8 cellular contexts compared by ENCODE assay signal in the genomic region with DNA sequence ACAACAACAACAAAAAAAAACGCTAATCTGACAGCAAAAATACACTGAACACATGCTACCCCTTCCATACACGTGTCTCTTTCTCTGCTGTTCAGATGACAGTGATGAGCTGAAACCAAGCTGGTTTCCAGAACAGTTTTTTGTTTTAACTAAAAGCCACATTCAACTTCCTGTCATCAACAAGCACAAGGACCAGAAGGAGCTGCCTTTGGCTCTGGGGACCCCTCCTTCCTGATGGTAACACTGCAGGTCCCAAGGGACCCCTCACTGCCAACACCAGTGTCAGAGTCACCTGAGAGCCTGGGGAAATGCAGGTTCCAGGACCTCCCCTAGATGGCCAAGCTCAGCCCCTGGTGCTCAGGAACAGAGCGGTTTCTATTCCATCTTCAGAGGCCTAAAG. TPM values are rescaled to one million over a fixed set of nuclear protein-coding genes. Genes with fewer than 3 reads are reported as not detected.
DNase-seq lines count a peak whose midpoint lies in the region; ATAC-seq lines count a peak whose summit lies in the region.
"Had no signal": no experiment of that assay in that cellular context is flagged by ENCODE, and none has a peak within 500 bp of the region (broad histone marks: within the 10 kb centered on the region; RNA-seq: fewer than 3 reads in every experiment).

No MANE protein-coding gene starts in this region.

- H3K4me3 Mint-ChIP-seq in memory B cell, result no peak overlapping the region

- H3K4me3 ChIP-seq in Jurkat, Clone E6-1 (ENCODE audit: low read length), result no peak overlapping the region
- H3K4me3 ChIP-seq in SJCRH30, result no peak overlapping the region

- peaks cover 2% of the 10 kb centered on the region; the same call in 1 of the 2 replicates for H3K36me3 ChIP-seq in SJCRH30

- no peaks in the 10 kb centered on the region for H3K27me3 Mint-ChIP-seq in memory B cell

- H3K27ac Mint-ChIP-seq in memory B cell, result no peak overlapping the region

- H3K36me3 Mint-ChIP-seq in memory B cell, result peaks cover 5% of the 10 kb centered on the region

- no peaks in the 10 kb centered on the region for H3K4me1 ChIP-seq in SJCRH30

- no peaks in the 10 kb centered on the region for H3K9me3 Mint-ChIP-seq in memory B cell

- intact Hi-C loops in posterior cingulate gyrus (cut with DNase I), result no loop called here

- H3K27ac ChIP-seq in SJCRH30, result no peak overlapping the region

- peak; percentile 81 for ATAC-seq in GM18858 (IDR thresholded peaks at IDR 0.05; ENCODE audit: unreplicated experiment)
- peak; percentile 83 for ATAC-seq in GM21723 (IDR thresholded peaks at IDR 0.05; ENCODE audit: unreplicated experiment)
- peak; percentile 75 for ATAC-seq in memory B cell (ENCODE audit: low read depth)

- peaks cover 13% of the 10 kb centered on the region for H3K4me1 Mint-ChIP-seq in memory B cell

- H3K27me3 ChIP-seq in SJCRH30, result no peaks in the 10 kb centered on the region

- no peaks in the 10 kb centered on the region for H3K9me3 ChIP-seq in SJCRH30 (replicated peaks)

- DNase-seq in Jurkat, Clone E6-1 (ENCODE audit: low read depth, low spot score), result peak; percentile 81
- peak in 1 of 2 donors; percentile 7 for DNase-seq in memory B cell (ENCODE audit: low spot score in 2 of 2)
- no peak for DNase-seq in SIG-M5 (lab: John Stamatoyannopoulos, UW)
- DNase-seq in SJCRH30, result no peak
- DNase-seq in posterior cingulate gyrus, result no peak

RNA-seq across cellular contexts. Expression of a gene that starts 6.0 kb away (rescaled TPM):
- polyA plus RNA-seq in Jurkat, Clone E6-1 (2012; ENCODE audit: insufficient read depth, insufficient read length), result 22.9 TPM
- not detected in 2 replicates for total RNA-seq in SJCRH30 (2014; rRNA removed; shearing (Covaris generic))
- total RNA-seq: fibroblast of villous mesenchyme had no signal

RNA-seq across cellular contexts. Expression of a gene that starts 37.5 kb away (rescaled TPM):
- polyA plus RNA-seq in Jurkat, Clone E6-1 (2012; ENCODE audit: insufficient read depth, insufficient read length), result 72.2 TPM
- total RNA-seq in SJCRH30 (2014; rRNA removed; shearing (Covaris generic)), result 103 and 107 TPM in 2 replicates
